Comparison of ENCODE assay signal across 11 cellular contexts in genomic region chr2:6945087-6945813, GRCh38.
A peak's percentile ranks its signal among the peaks of the same experiment; 100 is the strongest.
DNase-seq lines count a peak whose midpoint lies in the region; ATAC-seq and FAIRE-seq lines count a peak whose summit lies in the region.
"Had no signal": no experiment of that assay in that cellular context is flagged by ENCODE, and none has a peak within 500 bp of the region (broad histone marks: within the 10 kb centered on the region; RNA-seq: fewer than 3 reads in every experiment).

No MANE protein-coding gene starts in this region.

- no peaks in the 10 kb centered on the region for H4K20me1 ChIP-seq in BLaER1

- ATAC-seq in HG03097 (IDR thresholded peaks at IDR 0.05; ENCODE audit: low FRiP score, unreplicated experiment): peak; percentile 86

- 0 out of 2 replicates have a peak overlapping the region, but pooled peaks have one; percentile 24 for H3K4me3 ChIP-seq in BLaER1

- no peaks in the 10 kb centered on the region for H3K27me3 ChIP-seq in BLaER1

- H3K27ac ChIP-seq in BLaER1 (peak overlapping the region; percentile 61), angular gyrus (ENCODE audit: low read depth, low read length) (peak overlapping the region; percentile 81)

- H3K4me2 ChIP-seq in BLaER1: peak overlapping the region; percentile 75

- FAIRE-seq in GM19239 (lab: Jason Lieb, UNC): peak; percentile 84

- H3K9me3 ChIP-seq in BLaER1: no peaks in the 10 kb centered on the region

- DNase-seq in GM19239 (ENCODE audit: insufficient read length, low spot score): peak; percentile 31
- no peak for DNase-seq in NCI-H748 (lab: John Stamatoyannopoulos, UW; ENCODE audit: unreplicated experiment)
- no peak for DNase-seq in stimulated activated CD4-positive, alpha-beta T cell treated with anti-CD3 and anti-CD28 coated beads, Interleukin-4, amount 100 ng/mL, for 24 hours
- no peak for DNase-seq in AG20443 (ENCODE audit: low spot score)
- DNase-seq in NK-92 (lab: John Stamatoyannopoulos, UW; ENCODE audit: unreplicated experiment): no peak
- DNase-seq: amniotic stem cell; NCI-H2107; stimulated activated naive CD4-positive, alpha-beta T cell treated with Interleukin-2 at 50 U/mL for 16 hours had no signal

- no peak overlapping the region for H3K9ac ChIP-seq in BLaER1

- H3K4me1 ChIP-seq in BLaER1: peaks cover 41% of the 10 kb centered on the region

- H3K36me3 ChIP-seq in BLaER1: peaks cover 51% of the 10 kb centered on the region
